12 cellular contexts compared by ENCODE assay signal in genomic region chr10:77104459-77104980, GRCh38.
DNase-seq lines count a peak whose midpoint lies in the region; ATAC-seq, FAIRE-seq and TF ChIP-seq lines count a peak whose summit lies in the region.
"Had no signal": no experiment of that assay in that cellular context is flagged by ENCODE, and none has a peak within 500 bp of the region (broad histone marks: within the 10 kb centered on the region; RNA-seq: fewer than 3 reads in every experiment).

No MANE protein-coding gene starts in this region.

- H3K9me3 ChIP-seq in A549 (no peaks in the 10 kb centered on the region), esophagus muscularis mucosa (no peaks in the 10 kb centered on the region)

- H3K27me3 ChIP-seq in esophagus muscularis mucosa = no peaks in the 10 kb centered on the region
- H3K27me3 ChIP-seq: dorsolateral prefrontal cortex had no signal

- H3K4me2 ChIP-seq in A549 = no peak overlapping the region

- H3K36me3 ChIP-seq in esophagus muscularis mucosa = peaks cover 0 to 5% (median under 1%) of the 10 kb centered on the region in 4 donors

- TF ChIP-seq RAD21 in A549 (conservative IDR thresholded peaks at IDR 0.05 in 1 of 2, IDR thresholded peaks at IDR 0.05 in 1 of 2) = no peak

- CTCF ChIA-PET in A549 (lab: Yijun Ruan, JAX) = no interaction called here

- no peak for FAIRE-seq in A549 (lab: Jason Lieb, UNC)
- FAIRE-seq: GM12892 had no signal

- WGBS in A549 (ENCODE audit: missing lambda C conversion rate) = 57% methylated on average over 4 of the region's 4 CpGs
- 39% methylated on average over 4 of the region's 4 CpGs for WGBS in esophagus muscularis mucosa

- POLR2A ChIA-PET in A549 (lab: Yijun Ruan, JAX) = no interaction called here

- H3K27ac ChIP-seq in A549 (no peak overlapping the region), esophagus muscularis mucosa (replicated peaks in 1 of 4) (peak overlapping the region; percentile 60 to 78 (median 67))
- H3K27ac ChIP-seq: dorsolateral prefrontal cortex, HL-60 had no signal

- H3K4me3 ChIP-seq in A549 (no peak overlapping the region), esophagus muscularis mucosa (no peak overlapping the region)
- H3K4me3 ChIP-seq: dorsolateral prefrontal cortex, SK-N-MC had no signal

- ATAC-seq in A549 = no peak
- no peak for ATAC-seq in HG03432 (IDR thresholded peaks at IDR 0.05; ENCODE audit: unreplicated experiment)

- intact Hi-C loops in esophagus muscularis mucosa (cut with DNase I) (loop anchor here (10.0 kb wide), 1 partner anchor 90 kb away; no protein-coding TSS in a partner anchor), posterior cingulate gyrus (cut with DNase I) (no loop called here)

- DNase-seq in A549 (ENCODE audit: low read depth in 1 of 2, low spot score in 1 of 2) (no peak), LHCN-M2 (ENCODE audit: low read depth) (peak; percentile 58), esophagus muscularis mucosa (ENCODE audit: extremely low spot score) (peak; percentile 95), myocyte (ENCODE audit: low read depth) (peak; percentile 20), OCI-M1 (lab: John Stamatoyannopoulos, UW) (no peak), posterior cingulate gyrus (no peak)
- DNase-seq in stimulated activated CD4-positive, alpha-beta T cell treated with anti-CD3 and anti-CD28 coated beads, Interleukin-4, amount 100 ng/mL, for 24 hours = no peak
- DNase-seq: dorsolateral prefrontal cortex had no signal

- TF ChIP-seq POLR2A in A549 (IDR thresholded peaks at IDR 0.05; ENCODE audit: low read length) (no peak), esophagus muscularis mucosa (IDR thresholded peaks at IDR 0.05; ENCODE audit: low read depth) (no peak)

- no peaks in the 10 kb centered on the region; the same call in 2 of the 3 replicates for H3K4me1 ChIP-seq in A549
- H3K4me1 ChIP-seq in esophagus muscularis mucosa = peaks cover 0 to 44% (median 40%) of the 10 kb centered on the region in 4 donors

- TF ChIP-seq EP300 in A549 (IDR thresholded peaks at IDR 0.05) = no peak
- no peak for TF ChIP-seq EP300 in esophagus muscularis mucosa (IDR thresholded peaks at IDR 0.05)

- TF ChIP-seq CTCF in A549 (IDR thresholded peaks at IDR 0.05) = no peak
- TF ChIP-seq CTCF in esophagus muscularis mucosa (IDR thresholded peaks at IDR 0.05) = no peak

TF ChIP-seq in A549, 52 proteins besides CTCF, POLR2A, EP300 and RAD21:
- no peak for TF ChIP-seq RNF2 (IDR thresholded peaks at IDR 0.05; ENCODE audit: borderline replicate concordance, low read depth)
- peak; percentile 16 for TF ChIP-seq MAFK (IDR thresholded peaks at IDR 0.05; ENCODE audit: partially characterized antibody)

Comparison
In these comparisons a context has a peak if more than half of its experiments do, and no peak if none do; other contexts are left out.
1. DNase-seq: peak in LHCN-M2 (single experiment), esophagus muscularis mucosa (single experiment) and myocyte (single experiment); none in A549 (0 of 2), OCI-M1 (single experiment), stimulated activated CD4-positive, alpha-beta T cell treated with anti-CD3 and anti-CD28 coated beads, Interleukin-4, amount 100 ng/mL, for 24 hours (single experiment) and posterior cingulate gyrus (0 of 10).
2. H3K27ac ChIP-seq: peak in esophagus muscularis mucosa (4 of 4); none in A549 (0 of 2).